15 cellular contexts compared by ENCODE assay signal in genomic region chr11:61126266-61126665, GRCh38. TPM values are rescaled to one million over a fixed set of nuclear protein-coding genes. Genes with fewer than 3 reads are reported as not detected.
A peak's percentile ranks its signal among the peaks of the same experiment; 100 is the strongest.
DNase-seq lines count a peak whose midpoint lies in the region; ATAC-seq and TF ChIP-seq lines count a peak whose summit lies in the region.
"Had no signal": no experiment of that assay in that cellular context is flagged by ENCODE, and none has a peak within 500 bp of the region (broad histone marks: within the 10 kb centered on the region; RNA-seq: fewer than 3 reads in every experiment).

No MANE protein-coding gene starts in this region.

- H3K27me3 Mint-ChIP-seq in T-cell (no peaks in the 10 kb centered on the region), endodermal cell (ENCODE audit: insufficient read depth) (peaks cover 1% of the 10 kb centered on the region), neural progenitor cell (ENCODE audit: insufficient read depth, low read depth) (peaks cover 9% of the 10 kb centered on the region), immature natural killer cell (ENCODE audit: low read depth in 3 of 3) (peaks cover 0 to 4% (median 3%) of the 10 kb centered on the region in 3 donors)
- no peaks in the 10 kb centered on the region for H3K27me3 Mint-ChIP-seq in activated CD4-positive, alpha-beta T cell treated with anti-CD3 and anti-CD28 coated beads for 36 hours

- H3K4me1 ChIP-seq in endodermal cell (ENCODE audit: control insufficient read depth, insufficient read depth, low read length): no peaks in the 10 kb centered on the region
- H3K4me1 ChIP-seq in neural progenitor cell: peaks cover 9% of the 10 kb centered on the region

- POLR2A ChIA-PET in T-cell (lab: Charles Lee): interaction anchor here (0.5 to 1.0 kb wide), 3 partner anchors 13 to 609 kb away, joined by 3 to 7 read pairs (median 4); no protein-coding TSS in a partner anchor
- POLR2A ChIA-PET in activated CD4-positive, alpha-beta T cell treated with anti-CD3 and anti-CD28 coated beads for 36 hours (lab: Charles Lee): interaction anchor here (1.0 kb wide), 1 partner anchor 9 kb away, joined by 3 read pairs; no protein-coding TSS in a partner anchor

- ATAC-seq in T-cell (replicated peaks in 1 of 4): no peak
- no peak for ATAC-seq in activated CD4-positive, alpha-beta T cell treated with anti-CD3 and anti-CD28 coated beads for 36 hours
- ATAC-seq: pancreas had no signal

- H3K9me3 ChIP-seq in endodermal cell (ENCODE audit: control insufficient read depth, low read length) (no peaks in the 10 kb centered on the region), neural progenitor cell (ENCODE audit: low read depth) (no peaks in the 10 kb centered on the region)
- H3K9me3 ChIP-seq: pancreas had no signal

- WGBS in endodermal cell (ENCODE audit: insufficient coverage in 1 of 2, insufficient read length in 1 of 2), 2 experiments: 92 to 93% methylated on average over 7 to 15 of the region's 15 CpGs

- no peaks in the 10 kb centered on the region for H3K79me2 ChIP-seq in neural progenitor cell (ENCODE audit: low read depth)

- H3K4me3 Mint-ChIP-seq in T-cell: no peak overlapping the region
- H3K4me3 Mint-ChIP-seq in endodermal cell: no peak overlapping the region
- H3K4me3 Mint-ChIP-seq in neural progenitor cell: peak overlapping the region; percentile 16
- no peak overlapping the region for H3K4me3 Mint-ChIP-seq in immature natural killer cell
- no peak overlapping the region for H3K4me3 Mint-ChIP-seq in activated CD4-positive, alpha-beta T cell treated with anti-CD3 and anti-CD28 coated beads for 36 hours
- H3K4me3 Mint-ChIP-seq: mesothelial cell of epicardium had no signal

- TF ChIP-seq CTCF in endodermal cell (conservative IDR thresholded peaks at IDR 0.05) (peak; percentile 43), neural progenitor cell (IDR thresholded peaks at IDR 0.05) (peak; percentile 42)

- H3K9me3 Mint-ChIP-seq in T-cell (no peaks in the 10 kb centered on the region), endodermal cell (no peaks in the 10 kb centered on the region), neural progenitor cell (no peaks in the 10 kb centered on the region), immature natural killer cell (no peaks in the 10 kb centered on the region)
- no peaks in the 10 kb centered on the region for H3K9me3 Mint-ChIP-seq in activated CD4-positive, alpha-beta T cell treated with anti-CD3 and anti-CD28 coated beads for 36 hours (ENCODE audit: low read depth)
- H3K9me3 Mint-ChIP-seq: mesothelial cell of epicardium had no signal

- peaks cover 4% of the 10 kb centered on the region for H3F3A ChIP-seq in neural progenitor cell (ENCODE audit: low read depth)

- CTCF ChIA-PET in T-cell (lab: Charles Lee): interaction anchor here in 1 of 2 donors (0.8 kb wide), 1 partner anchor 155 kb away, joined by 3 read pairs; no protein-coding TSS in a partner anchor
- CTCF ChIA-PET in activated CD4-positive, alpha-beta T cell treated with anti-CD3 and anti-CD28 coated beads for 36 hours (lab: Charles Lee): interaction anchor here (0.7 to 0.9 kb wide), 3 partner anchors 10 to 205 kb away, joined by 3 to 5 read pairs (median 3); no protein-coding TSS in a partner anchor

- H3K27ac Mint-ChIP-seq in T-cell (peak overlapping the region; percentile 53 to 68), endodermal cell (no peak overlapping the region), neural progenitor cell (peak overlapping the region; percentile 42), immature natural killer cell (no peak overlapping the region)
- no peak overlapping the region for H3K27ac Mint-ChIP-seq in activated CD4-positive, alpha-beta T cell treated with anti-CD3 and anti-CD28 coated beads for 36 hours
- H3K27ac Mint-ChIP-seq: mesothelial cell of epicardium had no signal

- H3K36me3 ChIP-seq in endodermal cell (ENCODE audit: control insufficient read depth, insufficient read depth, low read length) (no peaks in the 10 kb centered on the region), neural progenitor cell (no peaks in the 10 kb centered on the region)
- H3K36me3 ChIP-seq: pancreas had no signal

- no peak overlapping the region for H3K4me3 ChIP-seq in endodermal cell (ENCODE audit: low read length)
- no peak overlapping the region for H3K4me3 ChIP-seq in neural progenitor cell
- H3K4me3 ChIP-seq: pancreas had no signal

- H3K27me3 ChIP-seq in endodermal cell (ENCODE audit: control insufficient read depth, insufficient read depth, low read length, poor library complexity, severe bottlenecking) (no peaks in the 10 kb centered on the region), neural progenitor cell (no peaks in the 10 kb centered on the region)
- H3K27me3 ChIP-seq: pancreas had no signal

- H2AFZ ChIP-seq in neural progenitor cell (replicated peaks): no peak overlapping the region

- H3K4me1 Mint-ChIP-seq in T-cell (peaks cover 33 to 55% (median 48%) of the 10 kb centered on the region in 3 donors), endodermal cell (peaks cover 7% of the 10 kb centered on the region), neural progenitor cell (peaks cover 33% of the 10 kb centered on the region), immature natural killer cell (peaks cover 24 to 29% of the 10 kb centered on the region in 2 donors)
- peaks cover 35% of the 10 kb centered on the region for H3K4me1 Mint-ChIP-seq in activated CD4-positive, alpha-beta T cell treated with anti-CD3 and anti-CD28 coated beads for 36 hours

- H3K27ac ChIP-seq in endodermal cell (ENCODE audit: low read depth, low read length): no peak overlapping the region
- no peak overlapping the region for H3K27ac ChIP-seq in neural progenitor cell
- H3K27ac ChIP-seq: KMS-11, pancreas had no signal

- no peak overlapping the region for H3K4me2 ChIP-seq in neural progenitor cell
- H3K4me2 ChIP-seq: KMS-11 had no signal

- H3K36me3 Mint-ChIP-seq in T-cell (peaks cover 35% of the 10 kb centered on the region), endodermal cell (ENCODE audit: low read depth) (no peaks in the 10 kb centered on the region), neural progenitor cell (peaks cover 2% of the 10 kb centered on the region), immature natural killer cell (peaks cover 0 to 6% (median 3%) of the 10 kb centered on the region in 3 donors)
- H3K36me3 Mint-ChIP-seq in activated CD4-positive, alpha-beta T cell treated with anti-CD3 and anti-CD28 coated beads for 36 hours (ENCODE audit: low read depth): peaks cover 62% of the 10 kb centered on the region
- H3K36me3 Mint-ChIP-seq: mesothelial cell of epicardium had no signal

- H3K9ac ChIP-seq in endodermal cell (ENCODE audit: extremely low read depth, low read length, poor library complexity, severe bottlenecking): no peak overlapping the region
- H3K9ac ChIP-seq in neural progenitor cell: no peak overlapping the region
- H3K9ac ChIP-seq: KMS-11 had no signal

- no peaks in the 10 kb centered on the region for H4K20me1 ChIP-seq in neural progenitor cell (ENCODE audit: low read depth)

- DNase-seq in AG20443 (ENCODE audit: low spot score) (peak; percentile 37), T-cell (no peak), endodermal cell (no peak), neural progenitor cell (ENCODE audit: low spot score) (peak; percentile 56), NCI-H2029 (lab: John Stamatoyannopoulos, UW) (no peak), GM19240 (ENCODE audit: insufficient read length, low spot score) (no peak), immature natural killer cell (no peak)
- DNase-seq in activated CD4-positive, alpha-beta T cell treated with anti-CD3 and anti-CD28 coated beads for 36 hours: no peak
- DNase-seq: DND-41; NCI-H69; stimulated activated CD4-positive, alpha-beta T cell treated with anti-CD3 and anti-CD28 coated beads, Interleukin-2, amount 100 ng/mL, for 24 hours had no signal

- intact Hi-C loops in activated CD4-positive, alpha-beta T cell treated with anti-CD3 and anti-CD28 coated beads for 36 hours (cut with DNase I, micrococcal nuclease): loop anchor here in 1 of 2 experiments (5.0 kb wide), 1 partner anchor 349 kb away; no protein-coding TSS in a partner anchor

RNA-seq across cellular contexts. Expression of gene CD5, which starts 24.0 kb away (rescaled TPM):
- 100 to 1,000 TPM; 227 to 387 (median 255) TPM for total RNA-seq in T-cell
- total RNA-seq in endodermal cell: not detected
- not detected for polyA plus RNA-seq in endodermal cell (2013, experiment 1 of 2)
- polyA plus RNA-seq in endodermal cell (2013, experiment 2 of 2): not detected
- total RNA-seq in neural progenitor cell (ENCODE audit: low replicate concordance): not detected in 2 replicates
- polyA plus RNA-seq in immature natural killer cell: 1 to 10 TPM in 1 of 3 donors, under 1 TPM in 2; 0.68 to 1.8 (median 0.80) TPM
- total RNA-seq in activated CD4-positive, alpha-beta T cell treated with anti-CD3 and anti-CD28 coated beads for 36 hours: 100 to 1,000 TPM; 298 to 399 TPM
- total RNA-seq: fibroblast of villous mesenchyme, mesothelial cell of epicardium had no signal

RNA-seq across cellular contexts. Expression of gene VPS37C, which starts 35.0 kb away (rescaled TPM):
- total RNA-seq in T-cell (1 to 10 TPM; 3.3 to 7.9 (median 7.3) TPM), endodermal cell (10 to 100 TPM; 23.9 to 26.7 TPM), neural progenitor cell (ENCODE audit: low replicate concordance) (9.9 and 19.9 TPM in 2 replicates)
- 23.6 TPM for polyA plus RNA-seq in endodermal cell (2013, experiment 1 of 2)
- 20.3 TPM for polyA plus RNA-seq in endodermal cell (2013, experiment 2 of 2)
- under 1 TPM in 2 of 3 donors, not detected in 1; 0.36 to 0.95 TPM for polyA plus RNA-seq in immature natural killer cell
- total RNA-seq in activated CD4-positive, alpha-beta T cell treated with anti-CD3 and anti-CD28 coated beads for 36 hours: 10 to 100 TPM in 1 of 2 experiments, 1 to 10 TPM in 1; 9.5 to 10.6 TPM

Comparison
In these comparisons a context has a peak if more than half of its experiments do, and no peak if none do; other contexts are left out.
1. DNase-seq: peak in AG20443 (single experiment) and neural progenitor cell (single experiment); none in T-cell (0 of 34), endodermal cell (single experiment), NCI-H2029 (single experiment), GM19240 (single experiment), immature natural killer cell (0 of 3) and activated CD4-positive, alpha-beta T cell treated with anti-CD3 and anti-CD28 coated beads for 36 hours (single experiment).
2. H3K27ac Mint-ChIP-seq: peak in T-cell (2 of 2) and neural progenitor cell (single experiment); none in endodermal cell (single experiment), immature natural killer cell (0 of 6) and activated CD4-positive, alpha-beta T cell treated with anti-CD3 and anti-CD28 coated beads for 36 hours (single experiment).
3. RNA of gene CD5, which starts 24.0 kb away (total RNA-seq): 298 to 399 TPM in activated CD4-positive, alpha-beta T cell treated with anti-CD3 and anti-CD28 coated beads for 36 hours and 227 to 387 TPM in T-cell; not detected in endodermal cell and not detected in neural progenitor cell; every median in the first group is over 100 times any median in the second.